21 cellular contexts compared by ENCODE assay signal in genomic region chr11:103805688-103806009, GRCh38.
A peak's percentile ranks its signal among the peaks of the same experiment; 100 is the strongest.
DNase-seq lines count a peak whose midpoint lies in the region; FAIRE-seq and TF ChIP-seq lines count a peak whose summit lies in the region.
"Had no signal": no experiment of that assay in that cellular context is flagged by ENCODE, and none has a peak within 500 bp of the region (broad histone marks: within the 10 kb centered on the region; RNA-seq: fewer than 3 reads in every experiment).

No MANE protein-coding gene starts in this region.

- CTCF ChIA-PET in SK-N-SH (lab: Yijun Ruan, JAX): interaction anchor here (1.5 kb wide), 1 partner anchor 548 kb away, joined by 3 read pairs; no protein-coding TSS in a partner anchor

- H3K9ac ChIP-seq in SK-N-SH (no peak overlapping the region), fibroblast of lung (ENCODE audit: insufficient read depth, low read length) (no peak overlapping the region), kidney (ENCODE audit: low read length in 2 of 2) (no peak overlapping the region)

- H3K36me3 ChIP-seq in SK-N-SH (replicated peaks in 1 of 2; ENCODE audit: control insufficient read depth in 1 of 2, insufficient read depth in 2 of 2, low read length in 1 of 2): no peaks in the 10 kb centered on the region
- no peaks in the 10 kb centered on the region for H3K36me3 ChIP-seq in fibroblast of lung (ENCODE audit: control insufficient read depth, insufficient read depth, low read length)
- H3K36me3 ChIP-seq in kidney (ENCODE audit: control insufficient read depth in 1 of 2, insufficient read depth in 2 of 2, low read length in 2 of 2): no peaks in the 10 kb centered on the region
- H3K36me3 ChIP-seq: prostate gland had no signal

- H3K4me1 ChIP-seq in SK-N-SH (ENCODE audit: control insufficient read depth in 1 of 2, insufficient read depth in 2 of 2, low read depth in 1 of 2, low read length in 1 of 2): peaks cover 2 to 20% of the 10 kb centered on the region in 2 experiments; a peak in 3 of 4 replicates
- no peaks in the 10 kb centered on the region for H3K4me1 ChIP-seq in fibroblast of lung (ENCODE audit: control insufficient read depth, extremely low read depth, insufficient read depth, low read length)
- peaks cover 0 to 4% of the 10 kb centered on the region in 2 donors for H3K4me1 ChIP-seq in kidney (ENCODE audit: control insufficient read depth in 1 of 2, insufficient read depth in 1 of 2, low read depth in 1 of 2, low read length in 2 of 2)
- H3K4me1 ChIP-seq: prostate gland had no signal

- no peak for TF ChIP-seq RAD21 in SK-N-SH (IDR thresholded peaks at IDR 0.05; ENCODE audit: low read length)

- no peak for TF ChIP-seq EP300 in SK-N-SH (IDR thresholded peaks at IDR 0.05; ENCODE audit: borderline replicate concordance in 1 of 2, low read depth in 1 of 2, low read length in 1 of 2)

- TF ChIP-seq CTCF in SK-N-SH (IDR thresholded peaks at IDR 0.05) (no peak), fibroblast of lung (conservative IDR thresholded peaks at IDR 0.05 in 1 of 2, IDR thresholded peaks at IDR 0.05 in 1 of 2; ENCODE audit: low read depth in 1 of 2, low read length in 2 of 2) (no peak), osteocyte (IDR thresholded peaks at IDR 0.05) (no peak), kidney (IDR thresholded peaks at IDR 0.05; ENCODE audit: borderline replicate concordance, extremely low read depth, insufficient read depth) (no peak)

- H3K27ac ChIP-seq in SK-N-SH (ENCODE audit: low read depth in 2 of 2, low read length in 1 of 2) (peak overlapping the region in 1 of 2 experiments; percentile 52; a peak in 1 of 4 replicates), fibroblast of lung (ENCODE audit: insufficient read depth, low read length) (no peak overlapping the region), kidney (ENCODE audit: low read depth in 2 of 2, low read length in 2 of 2) (no peak overlapping the region)
- H3K27ac ChIP-seq: prostate gland had no signal

- POLR2A ChIA-PET in SK-N-SH (lab: Yijun Ruan, JAX): no interaction called here

- no peak overlapping the region for H3K4me3 Mint-ChIP-seq in osteocyte (ENCODE audit: unreplicated experiment)
- H3K4me3 Mint-ChIP-seq: dendritic cell treated with granulocyte-macrophage colony-stimulating factor and Interleukin-4, amounts not matched to agents 40 ng/mL and 50 ng/mL, for 4 days; GM23338; T-helper 17 cell had no signal

- in situ Hi-C loops in ACHN (cut with HindIII; ENCODE audit: low pct_ligation_motif_present, low pct_unique_long_range_greater_than_20kb, low sequenced_read_pairs): no loop called here

- H3K9me3 ChIP-seq in SK-N-SH (no peaks in the 10 kb centered on the region), fibroblast of lung (ENCODE audit: control insufficient read depth, insufficient read depth, low read depth, low read length) (no peaks in the 10 kb centered on the region), kidney (ENCODE audit: control insufficient read depth in 1 of 2, low read length in 2 of 2) (no peaks in the 10 kb centered on the region)
- H3K9me3 ChIP-seq: prostate gland had no signal

- H2AFZ ChIP-seq in SK-N-SH (ENCODE audit: low read depth) (peak overlapping the region; percentile 31; the same call in 1 of the 2 replicates), fibroblast of lung (ENCODE audit: low read length) (no peak overlapping the region)
- H2AFZ ChIP-seq: GM23338 had no signal

- H3K79me2 ChIP-seq in SK-N-SH (ENCODE audit: insufficient read depth): no peaks in the 10 kb centered on the region
- no peaks in the 10 kb centered on the region for H3K79me2 ChIP-seq in fibroblast of lung (ENCODE audit: control insufficient read depth, insufficient read depth, low read length)

- H3K4me2 ChIP-seq in SK-N-SH: 0 out of 2 replicates have a peak overlapping the region, but pooled peaks have one; percentile 51
- peak overlapping the region; percentile 48 for H3K4me2 ChIP-seq in fibroblast of lung (ENCODE audit: extremely low read depth, insufficient read depth, low read length)
- H3K4me2 ChIP-seq: GM23338 had no signal

- no peaks in the 10 kb centered on the region for H3K36me3 Mint-ChIP-seq in osteocyte (ENCODE audit: unreplicated experiment)

- no peaks in the 10 kb centered on the region for H3K9me2 ChIP-seq in SK-N-SH

- intact Hi-C loops in kidney (cut with DNase I): no loop called here

- DNase-seq in ACHN (peak; percentile 69), SK-N-SH (no peak), fibroblast of lung (ENCODE audit: low read depth in 2 of 2) (no peak), osteocyte (ENCODE audit: extremely low spot score, unreplicated experiment) (no peak), COLO829 (ENCODE audit: low spot score) (no peak), kidney (no peak)
- no peak for DNase-seq in stimulated activated CD8-positive, alpha-beta memory T cell treated with anti-CD3 and anti-CD28 coated beads, Interleukin-4, amount 100 ng/mL, for 48 hours
- no peak for DNase-seq in activated CD8-positive, alpha-beta memory T cell treated with anti-CD3 and anti-CD28 coated beads for 24 hours
- DNase-seq: activated CD4-positive, alpha-beta T cell treated with anti-CD3 and anti-CD28 coated beads for 4 hours; activated naive CD4-positive, alpha-beta T cell; activated T-cell treated with anti-CD3 and anti-CD28 coated beads, Interleukin-2, amount 50 U/mL, for 48 hours; DMS79 treated with DMSO at 0.1 percent for 48 hours; Kasumi-1; left ventricle myocardium superior; NCI-H187; RPMI8226; substantia nigra; T-helper 17 cell had no signal

- H4K20me1 ChIP-seq in SK-N-SH (ENCODE audit: insufficient read depth) (no peaks in the 10 kb centered on the region), fibroblast of lung (ENCODE audit: control insufficient read depth, extremely low read depth, insufficient read depth, low read length) (no peaks in the 10 kb centered on the region)

- peak overlapping the region; percentile 66 for H3K27ac Mint-ChIP-seq in osteocyte (ENCODE audit: unreplicated experiment)
- H3K27ac Mint-ChIP-seq: dendritic cell treated with granulocyte-macrophage colony-stimulating factor and Interleukin-4, amounts not matched to agents 40 ng/mL and 50 ng/mL, for 4 days; GM23338; T-helper 17 cell had no signal

- no peaks in the 10 kb centered on the region for H3K9me3 Mint-ChIP-seq in osteocyte (ENCODE audit: unreplicated experiment)
- H3K9me3 Mint-ChIP-seq: dendritic cell treated with granulocyte-macrophage colony-stimulating factor and Interleukin-4, amounts not matched to agents 40 ng/mL and 50 ng/mL, for 4 days; GM23338 had no signal

- FAIRE-seq in kidney (lab: Jason Lieb, UNC): no peak

- peaks cover 35% of the 10 kb centered on the region for H3K4me1 Mint-ChIP-seq in osteocyte (ENCODE audit: unreplicated experiment)
- H3K4me1 Mint-ChIP-seq: T-helper 17 cell had no signal

- no peaks in the 10 kb centered on the region for H3K27me3 ChIP-seq in SK-N-SH (ENCODE audit: insufficient read depth)
- no peaks in the 10 kb centered on the region for H3K27me3 ChIP-seq in fibroblast of lung (ENCODE audit: control insufficient read depth, insufficient read depth, low read length)

- H3F3A ChIP-seq in SK-N-SH (replicated peaks; ENCODE audit: insufficient read depth): peaks cover 13% of the 10 kb centered on the region

- H3K27me3 Mint-ChIP-seq in osteocyte (ENCODE audit: unreplicated experiment): no peaks in the 10 kb centered on the region
- H3K27me3 Mint-ChIP-seq: dendritic cell treated with granulocyte-macrophage colony-stimulating factor and Interleukin-4, amounts not matched to agents 40 ng/mL and 50 ng/mL, for 4 days; T-helper 17 cell had no signal

- H3K4me3 ChIP-seq in SK-N-SH (ENCODE audit: low read depth in 2 of 2, low read length in 1 of 2): no peak overlapping the region
- H3K4me3 ChIP-seq in fibroblast of lung (replicated peaks in 1 of 4; ENCODE audit: control extremely low read depth in 1 of 4, insufficient read depth in 1 of 4, low read depth in 3 of 4, low read length in 4 of 4): no peak overlapping the region
- peak overlapping the region in 1 of 2 donors; percentile 2 for H3K4me3 ChIP-seq in kidney (ENCODE audit: low read length in 2 of 2)
- H3K4me3 ChIP-seq: GM23338, prostate gland had no signal

TF ChIP-seq in SK-N-SH, 30 proteins besides CTCF, POLR2A, EP300 and RAD21 (continues in another document):
- TF ChIP-seq CHD2 (IDR thresholded peaks at IDR 0.05; ENCODE audit: low read length, partially characterized antibody) (no peak), EZH2phosphoT487 (IDR thresholded peaks at IDR 0.05; ENCODE audit: borderline replicate concordance, low read depth) (no peak), USF1 (IDR thresholded peaks at IDR 0.05; ENCODE audit: borderline replicate concordance, low read depth) (no peak), SMC3 (IDR thresholded peaks at IDR 0.05; ENCODE audit: low read depth, low read length) (no peak), RXRA (IDR thresholded peaks at IDR 0.05; ENCODE audit: borderline replicate concordance, low read depth) (no peak), GABPA (IDR thresholded peaks at IDR 0.05; ENCODE audit: low read depth) (no peak), GATA2 (CRISPR knock-in tag; IDR thresholded peaks at IDR 0.05) (no peak), FOSL2 (IDR thresholded peaks at IDR 0.05; ENCODE audit: borderline replicate concordance, low read depth) (no peak), NRF1 (IDR thresholded peaks at IDR 0.05; ENCODE audit: low read depth, low read length) (no peak), POLR2AphosphoS5 (IDR thresholded peaks at IDR 0.05; ENCODE audit: low read depth, low read length) (no peak), SIN3A (IDR thresholded peaks at IDR 0.05; ENCODE audit: borderline replicate concordance, low read depth, low read length) (no peak), ZBTB33 (IDR thresholded peaks at IDR 0.05; ENCODE audit: borderline replicate concordance, low read depth) (no peak)
